9 cellular contexts compared by ENCODE assay signal in genomic region chr11:134098566-134099184, GRCh38. TPM values are rescaled to one million over a fixed set of nuclear protein-coding genes. Genes with fewer than 3 reads are reported as not detected.
DNase-seq lines count a peak whose midpoint lies in the region; ATAC-seq, FAIRE-seq and TF ChIP-seq lines count a peak whose summit lies in the region.
"Had no signal": no experiment of that assay in that cellular context is flagged by ENCODE, and none has a peak within 500 bp of the region (broad histone marks: within the 10 kb centered on the region; RNA-seq: fewer than 3 reads in every experiment).

No MANE protein-coding gene starts in this region.

- ATAC-seq in activated naive CD8-positive, alpha-beta T cell treated with anti-CD3 and anti-CD28 coated beads, Interleukin-2, amount 10 ng/mL, durations not matched to agents 7 days and 5 days (ENCODE audit: low read depth): peak; percentile 89
- no peak for ATAC-seq in activated naive CD8-positive, alpha-beta T cell treated with anti-CD3 and anti-CD28 coated beads, Interleukin-2, amount 50 U/mL, for 24 hours
- ATAC-seq in stimulated activated naive CD8-positive, alpha-beta T cell treated with anti-CD3 and anti-CD28 coated beads, Interleukin-15, Interleukin-2, amounts not matched to agents 100 U/mL and 50 U/mL, for 24 hours: peak; percentile 43
- no peak for ATAC-seq in HG03432 (IDR thresholded peaks at IDR 0.05; ENCODE audit: unreplicated experiment)

- FAIRE-seq in RCC 7860 (lab: Jason Lieb, UNC): no peak

- H3K27me3 Mint-ChIP-seq in activated naive CD8-positive, alpha-beta T cell treated with anti-CD3 and anti-CD28 coated beads, Interleukin-2, amount 10 ng/mL, durations not matched to agents 7 days and 5 days: no peaks in the 10 kb centered on the region
- H3K27me3 Mint-ChIP-seq in activated naive CD8-positive, alpha-beta T cell treated with anti-CD3 and anti-CD28 coated beads, Interleukin-2, amount 50 U/mL, for 24 hours: no peaks in the 10 kb centered on the region

- H3K9me3 Mint-ChIP-seq in activated naive CD8-positive, alpha-beta T cell treated with anti-CD3 and anti-CD28 coated beads, Interleukin-2, amount 10 ng/mL, durations not matched to agents 7 days and 5 days: no peaks in the 10 kb centered on the region
- no peaks in the 10 kb centered on the region for H3K9me3 Mint-ChIP-seq in activated naive CD8-positive, alpha-beta T cell treated with anti-CD3 and anti-CD28 coated beads, Interleukin-2, amount 50 U/mL, for 24 hours

- peaks cover 2% of the 10 kb centered on the region for H3K36me3 Mint-ChIP-seq in activated naive CD8-positive, alpha-beta T cell treated with anti-CD3 and anti-CD28 coated beads, Interleukin-2, amount 10 ng/mL, durations not matched to agents 7 days and 5 days
- H3K36me3 Mint-ChIP-seq in activated naive CD8-positive, alpha-beta T cell treated with anti-CD3 and anti-CD28 coated beads, Interleukin-2, amount 50 U/mL, for 24 hours (ENCODE audit: low read depth): no peaks in the 10 kb centered on the region

- no peak overlapping the region for H3K4me3 Mint-ChIP-seq in activated naive CD8-positive, alpha-beta T cell treated with anti-CD3 and anti-CD28 coated beads, Interleukin-2, amount 10 ng/mL, durations not matched to agents 7 days and 5 days
- no peak overlapping the region for H3K4me3 Mint-ChIP-seq in activated naive CD8-positive, alpha-beta T cell treated with anti-CD3 and anti-CD28 coated beads, Interleukin-2, amount 50 U/mL, for 24 hours

- TF ChIP-seq CTCF in choroid plexus epithelial cell (conservative IDR thresholded peaks at IDR 0.05; ENCODE audit: low read depth, low read length): peak; percentile 43

- DNase-seq in activated naive CD8-positive, alpha-beta T cell treated with anti-CD3 and anti-CD28 coated beads, Interleukin-2, amount 10 ng/mL, durations not matched to agents 7 days and 5 days: no peak
- no peak for DNase-seq in activated naive CD8-positive, alpha-beta T cell treated with anti-CD3 and anti-CD28 coated beads, Interleukin-2, amount 50 U/mL, for 24 hours
- peak; percentile 44 for DNase-seq in NCI-H2196 (lab: John Stamatoyannopoulos, UW; ENCODE audit: unreplicated experiment)
- peak; percentile 30 for DNase-seq in choroid plexus epithelial cell (ENCODE audit: low read depth)
- DNase-seq in stimulated activated naive CD8-positive, alpha-beta T cell treated with anti-CD3 and anti-CD28 coated beads, Interleukin-15, Interleukin-2, amounts not matched to agents 100 U/mL and 50 U/mL, for 24 hours: no peak
- no peak for DNase-seq in RCC 7860 (ENCODE audit: low spot score)
- no peak for DNase-seq in HEK293T (ENCODE audit: extremely low spot score)
- DNase-seq: NCI-H187 treated with DMSO at 0.1 percent for 48 hours had no signal

- POLR2A ChIA-PET in activated naive CD8-positive, alpha-beta T cell treated with anti-CD3 and anti-CD28 coated beads, Interleukin-2, amount 10 ng/mL, durations not matched to agents 7 days and 5 days (lab: Charles Lee): interaction anchor here (1.7 kb wide), 1 partner anchor 126 kb away, joined by 4 read pairs; the partner anchor contains the start of genes NCAPD3 and VPS26B
- POLR2A ChIA-PET in HEK293T (lab: Yijun Ruan, JAX): no interaction called here

- CTCF ChIA-PET in HEK293T (lab: Yijun Ruan, JAX): interaction anchor here (0.6 to 1.5 kb wide), 3 partner anchors 26 to 171 kb away, joined by 3 to 7 read pairs (median 3); no protein-coding TSS in a partner anchor

- no peak overlapping the region for H3K4me3 ChIP-seq in choroid plexus epithelial cell (ENCODE audit: low read depth, low read length)

- H3K4me1 Mint-ChIP-seq in activated naive CD8-positive, alpha-beta T cell treated with anti-CD3 and anti-CD28 coated beads, Interleukin-2, amount 10 ng/mL, durations not matched to agents 7 days and 5 days: peaks cover 5% of the 10 kb centered on the region
- H3K4me1 Mint-ChIP-seq in activated naive CD8-positive, alpha-beta T cell treated with anti-CD3 and anti-CD28 coated beads, Interleukin-2, amount 50 U/mL, for 24 hours: no peaks in the 10 kb centered on the region

- H3K27ac Mint-ChIP-seq in activated naive CD8-positive, alpha-beta T cell treated with anti-CD3 and anti-CD28 coated beads, Interleukin-2, amount 10 ng/mL, durations not matched to agents 7 days and 5 days: no peak overlapping the region
- no peak overlapping the region for H3K27ac Mint-ChIP-seq in activated naive CD8-positive, alpha-beta T cell treated with anti-CD3 and anti-CD28 coated beads, Interleukin-2, amount 50 U/mL, for 24 hours

TF ChIP-seq in HEK293T, 16 proteins besides CTCF, POLR2A, EP300 and RAD21:
- TF ChIP-seq SP1 (IDR thresholded peaks at IDR 0.05) (no peak), NFRKB (IDR thresholded peaks at IDR 0.05) (no peak), SUZ12 (IDR thresholded peaks at IDR 0.05) (no peak), ELF4 (IDR thresholded peaks at IDR 0.05) (no peak), BHLHE40 (IDR thresholded peaks at IDR 0.05; ENCODE audit: borderline replicate concordance) (no peak), TARDBP (IDR thresholded peaks at IDR 0.05) (no peak)
- TF ChIP-seq, protein P1, sequence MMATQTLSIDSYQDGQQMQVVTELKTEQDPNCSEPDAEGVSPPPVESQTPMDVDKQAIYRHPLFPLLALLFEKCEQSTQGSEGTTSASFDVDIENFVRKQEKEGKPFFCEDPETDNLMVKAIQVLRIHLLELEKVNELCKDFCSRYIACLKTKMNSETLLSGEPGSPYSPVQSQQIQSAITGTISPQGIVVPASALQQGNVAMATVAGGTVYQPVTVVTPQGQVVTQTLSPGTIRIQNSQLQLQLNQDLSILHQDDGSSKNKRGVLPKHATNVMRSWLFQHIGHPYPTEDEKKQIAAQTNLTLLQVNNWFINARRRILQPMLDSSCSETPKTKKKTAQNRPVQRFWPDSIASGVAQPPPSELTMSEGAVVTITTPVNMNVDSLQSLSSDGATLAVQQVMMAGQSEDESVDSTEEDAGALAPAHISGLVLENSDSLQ (IDR thresholded peaks at IDR 0.05): no peak

RNA-seq across cellular contexts. Expression of gene JAM3, which starts 29.8 kb away (rescaled TPM):
- total RNA-seq in activated naive CD8-positive, alpha-beta T cell treated with anti-CD3 and anti-CD28 coated beads, Interleukin-2, amount 10 ng/mL, durations not matched to agents 7 days and 5 days: 10 to 100 TPM; 21.1 to 23.7 TPM

Comparison
In these comparisons a context has a peak if more than half of its experiments do, and no peak if none do; other contexts are left out.
1. ATAC-seq: peak in activated naive CD8-positive, alpha-beta T cell treated with anti-CD3 and anti-CD28 coated beads, Interleukin-2, amount 10 ng/mL, durations not matched to agents 7 days and 5 days (single experiment) and stimulated activated naive CD8-positive, alpha-beta T cell treated with anti-CD3 and anti-CD28 coated beads, Interleukin-15, Interleukin-2, amounts not matched to agents 100 U/mL and 50 U/mL, for 24 hours (single experiment); none in activated naive CD8-positive, alpha-beta T cell treated with anti-CD3 and anti-CD28 coated beads, Interleukin-2, amount 50 U/mL, for 24 hours (single experiment) and HG03432 (single experiment).
2. DNase-seq: peak in NCI-H2196 (single experiment) and choroid plexus epithelial cell (single experiment); none in activated naive CD8-positive, alpha-beta T cell treated with anti-CD3 and anti-CD28 coated beads, Interleukin-2, amount 10 ng/mL, durations not matched to agents 7 days and 5 days (single experiment), activated naive CD8-positive, alpha-beta T cell treated with anti-CD3 and anti-CD28 coated beads, Interleukin-2, amount 50 U/mL, for 24 hours (single experiment), stimulated activated naive CD8-positive, alpha-beta T cell treated with anti-CD3 and anti-CD28 coated beads, Interleukin-15, Interleukin-2, amounts not matched to agents 100 U/mL and 50 U/mL, for 24 hours (single experiment), RCC 7860 (single experiment) and HEK293T (single experiment).